ENCODE assay signal across 21 cellular contexts in the genomic region with DNA sequence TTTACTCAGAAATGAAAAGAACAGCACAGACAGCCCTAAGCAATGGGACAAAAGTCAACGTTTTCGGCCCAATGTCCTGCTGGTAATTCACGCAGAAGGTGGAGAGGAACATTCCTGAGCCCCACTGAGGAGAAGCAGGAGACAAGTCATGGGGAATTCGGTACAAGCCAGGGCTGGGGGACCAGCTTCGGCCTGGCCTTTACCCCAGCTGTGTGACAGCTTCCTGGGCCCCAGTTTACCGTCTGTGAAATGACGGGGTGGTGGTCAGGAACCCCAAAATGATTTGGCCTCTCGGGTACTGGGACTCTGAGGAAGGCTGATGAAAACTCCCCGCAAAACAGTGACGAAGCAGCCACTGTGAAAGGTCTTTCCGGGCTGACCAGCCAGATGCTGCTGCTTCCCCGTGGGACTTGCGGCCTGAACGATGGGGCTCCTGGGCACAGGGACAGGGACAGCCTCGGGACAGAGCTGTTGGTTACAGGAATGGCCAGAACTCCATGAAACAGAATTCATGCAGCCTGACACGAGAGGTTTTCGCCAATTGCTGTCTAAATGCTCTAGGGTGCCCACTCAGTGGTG. TPM values are rescaled to one million over a fixed set of nuclear protein-coding genes. Genes with fewer than 3 reads are reported as not detected.
A peak's percentile ranks its signal among the peaks of the same experiment; 100 is the strongest.
DNase-seq lines count a peak whose midpoint lies in the region; ATAC-seq and TF ChIP-seq lines count a peak whose summit lies in the region.
"Had no signal": no experiment of that assay in that cellular context is flagged by ENCODE, and none has a peak within 500 bp of the region (broad histone marks: within the 10 kb centered on the region; RNA-seq: fewer than 3 reads in every experiment).

No MANE protein-coding gene starts in this region.

- no peak overlapping the region for H3K56ac ChIP-seq in IMR-90 (ENCODE audit: extremely low read depth, insufficient read depth, low read length)

- H3K14ac ChIP-seq in IMR-90 (replicated peaks; ENCODE audit: low read depth, low read length), result no peak overlapping the region

- no peak overlapping the region for H3K27ac ChIP-seq in IMR-90 (ENCODE audit: insufficient read depth, low read length)
- no peak overlapping the region for H3K27ac ChIP-seq in sigmoid colon
- H3K27ac ChIP-seq: HL-60 had no signal

- CTCF ChIA-PET in IMR-90 (lab: Yijun Ruan, JAX), result no interaction called here

- H3K4me1 ChIP-seq in IMR-90 (ENCODE audit: control insufficient read depth, insufficient read depth, low read length) (no peaks in the 10 kb centered on the region), iPS-15b (ENCODE audit: control insufficient read depth, insufficient read depth, low read length) (no peaks in the 10 kb centered on the region), sigmoid colon (peaks cover 0 to 7% (median 3%) of the 10 kb centered on the region in 4 donors)
- H3K4me1 ChIP-seq: BE2C had no signal

- H4K91ac ChIP-seq in IMR-90 (ENCODE audit: insufficient read depth, low read depth, low read length), result no peak overlapping the region

- H4K20me1 ChIP-seq in IMR-90 (ENCODE audit: insufficient read depth, low read length), result no peaks in the 10 kb centered on the region

- dilution Hi-C loops in IMR-90 (cut with HindIII; ENCODE audit: low sequenced_read_pairs, unreplicated experiment), result no loop called here

- ATAC-seq in Right ventricle myocardium inferior (no peak), left ventricle myocardium superior (no peak), IMR-90 (ENCODE audit: low read depth) (no peak)
- ATAC-seq: CD8-positive, alpha-beta T cell had no signal

- 58% methylated on average over 12 of the region's 17 CpGs; no CpG with 5 or more reads in 1 of the 2 experiments for WGBS in IMR-90 (ENCODE audit: extremely low coverage in 2 of 2, insufficient read length in 1 of 2), 2 experiments
- 81 to 89% methylated on average over 17 of the region's 17 CpGs for WGBS in sigmoid colon, 2 donors

- H3K4me2 ChIP-seq in IMR-90 (ENCODE audit: low read depth, low read length), result no peak overlapping the region

- H3K36me3 ChIP-seq in IMR-90 (ENCODE audit: control insufficient read depth, insufficient read depth, low read length) (no peaks in the 10 kb centered on the region), iPS-15b (ENCODE audit: control insufficient read depth, insufficient read depth, low read length) (peaks cover 51% of the 10 kb centered on the region), sigmoid colon (no peaks in the 10 kb centered on the region)

- no peak overlapping the region for H2BK20ac ChIP-seq in IMR-90 (ENCODE audit: low read depth, low read length)

- H3K4me3 ChIP-seq in IMR-90 (ENCODE audit: insufficient read depth, low read depth, low read length) (no peak overlapping the region), iPS-15b (ENCODE audit: low read depth, low read length) (no peak overlapping the region), sigmoid colon (no peak overlapping the region)

- H3K9me1 ChIP-seq in IMR-90 (ENCODE audit: insufficient read depth, low read length), result no peaks in the 10 kb centered on the region

- BruUV-seq in IMR-90 (replicated peaks; lab: Mats Ljungman, UMichigan), result no TSS peak

- H3K4ac ChIP-seq in IMR-90 (ENCODE audit: low read depth, low read length), result no peak overlapping the region

- TF ChIP-seq POLR2A in IMR-90 (IDR thresholded peaks at IDR 0.05; ENCODE audit: low read depth, low read length) (no peak), sigmoid colon (IDR thresholded peaks at IDR 0.05) (no peak)

- TF ChIP-seq RAD21 in IMR-90 (IDR thresholded peaks at IDR 0.05; ENCODE audit: low read length), result no peak

- H2BK15ac ChIP-seq in IMR-90 (ENCODE audit: low read depth, low read length), result no peak overlapping the region

- H3K18ac ChIP-seq in IMR-90 (ENCODE audit: low read depth, low read length), result no peak overlapping the region

- no peak overlapping the region for H3K23ac ChIP-seq in IMR-90 (ENCODE audit: low read depth, low read length)

- H3K79me1 ChIP-seq in IMR-90 (ENCODE audit: low read depth in 1 of 2, low read length in 2 of 2), result no peaks in the 10 kb centered on the region

- DNase-seq in Right ventricle myocardium inferior (ENCODE audit: missing footprints), result peak; percentile 21
- DNase-seq in left ventricle myocardium superior, result no peak
- no peak for DNase-seq in IMR-90
- DNase-seq in sigmoid colon, result peak; percentile 48
- DNase-seq in hypothalamus (lab: John Stamatoyannopoulos, UW), result no peak
- DNase-seq in amniotic stem cell (lab: John Stamatoyannopoulos, UW), result no peak
- no peak for DNase-seq in SW 1271 (lab: John Stamatoyannopoulos, UW)
- DNase-seq: DMS79, H7, NCI-H1417, NCI-H187, NCI-H226, NCI-H524, NCI-H82, OCI-M1, SHP77 treated with DMSO at 0.1 percent for 48 hours had no signal

- H3K9me3 ChIP-seq in IMR-90 (ENCODE audit: control insufficient read depth, insufficient read depth, low read length), result peaks cover 7% of the 10 kb centered on the region; the same call in 1 of the 2 replicates
- no peaks in the 10 kb centered on the region for H3K9me3 ChIP-seq in iPS-15b (ENCODE audit: control insufficient read depth, insufficient read depth, low read length)
- no peaks in the 10 kb centered on the region for H3K9me3 ChIP-seq in sigmoid colon
- H3K9me3 ChIP-seq: BE2C had no signal

- H2AK5ac ChIP-seq in IMR-90 (ENCODE audit: low read depth, low read length), result no peak overlapping the region

- H2BK120ac ChIP-seq in IMR-90 (ENCODE audit: low read depth, low read length), result no peak overlapping the region

- no peak overlapping the region for H2AFZ ChIP-seq in IMR-90 (replicated peaks; ENCODE audit: low read length, poor library complexity)

- no peak overlapping the region for H4K5ac ChIP-seq in IMR-90 (ENCODE audit: low read depth, low read length)

- intact Hi-C loops in Right ventricle myocardium inferior (cut with DNase I) (no loop called here), left ventricle myocardium superior (cut with micrococcal nuclease) (no loop called here), IMR-90 (cut with micrococcal nuclease) (no loop called here), sigmoid colon (cut with DNase I) (no loop called here)

- in situ Hi-C loops in IMR-90 (cut with MboI; ENCODE audit: low sequenced_read_pairs), result no loop called here

- H4K8ac ChIP-seq in IMR-90 (ENCODE audit: low read depth in 2 of 2, low read length in 2 of 2), result no peak overlapping the region

- TF ChIP-seq EP300 in sigmoid colon (IDR thresholded peaks at IDR 0.05), result no peak

- H3K27me3 ChIP-seq in IMR-90 (ENCODE audit: control insufficient read depth, insufficient read depth, low read length), result peaks cover 69% of the 10 kb centered on the region
- no peaks in the 10 kb centered on the region for H3K27me3 ChIP-seq in iPS-15b (ENCODE audit: control insufficient read depth, insufficient read depth, low read length)
- peaks cover 0 to 41% (median 10%) of the 10 kb centered on the region in 3 donors for H3K27me3 ChIP-seq in sigmoid colon
- H3K27me3 ChIP-seq: BE2C had no signal

- H3K9ac ChIP-seq in IMR-90 (ENCODE audit: low read depth, low read length) (no peak overlapping the region), iPS-15b (ENCODE audit: low read depth, low read length) (peak overlapping the region; percentile 1)

- peak overlapping the region; percentile 16 for H2AK9ac ChIP-seq in IMR-90 (replicated peaks; ENCODE audit: low read depth, low read length, poor library complexity)

- TF ChIP-seq CTCF in IMR-90 (conservative IDR thresholded peaks at IDR 0.05; ENCODE audit: low read depth, low read length) (no peak), sigmoid colon (IDR thresholded peaks at IDR 0.05) (no peak)

- POLR2A ChIA-PET in IMR-90 (lab: Charles Lee; ENCODE audit: unreplicated experiment), result no interaction called here

- H2BK5ac ChIP-seq in IMR-90 (ENCODE audit: low read depth, low read length, poor library complexity, severe bottlenecking), result no peak overlapping the region

TF ChIP-seq in IMR-90, 13 proteins besides CTCF, POLR2A, EP300 and RAD21:
- TF ChIP-seq, protein P1, sequence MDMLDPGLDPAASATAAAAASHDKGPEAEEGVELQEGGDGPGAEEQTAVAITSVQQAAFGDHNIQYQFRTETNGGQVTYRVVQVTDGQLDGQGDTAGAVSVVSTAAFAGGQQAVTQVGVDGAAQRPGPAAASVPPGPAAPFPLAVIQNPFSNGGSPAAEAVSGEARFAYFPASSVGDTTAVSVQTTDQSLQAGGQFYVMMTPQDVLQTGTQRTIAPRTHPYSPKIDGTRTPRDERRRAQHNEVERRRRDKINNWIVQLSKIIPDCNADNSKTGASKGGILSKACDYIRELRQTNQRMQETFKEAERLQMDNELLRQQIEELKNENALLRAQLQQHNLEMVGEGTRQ (IDR thresholded peaks at IDR 0.05; ENCODE audit: low read depth, low read length), result no peak
- no peak for TF ChIP-seq BHLHE40 (IDR thresholded peaks at IDR 0.05; ENCODE audit: low read depth, low read length)
- no peak for TF ChIP-seq CHD1 (IDR thresholded peaks at IDR 0.05; ENCODE audit: low read depth, low read length)
- no peak for TF ChIP-seq RFX5 (IDR thresholded peaks at IDR 0.05; ENCODE audit: low read depth, low read length)

RNA-seq across cellular contexts. Expression of a gene that starts 21.6 kb away (rescaled TPM):
- total RNA-seq in Right ventricle myocardium inferior (1.5 TPM), left ventricle myocardium superior (1.6 TPM), IMR-90 (2012; rRNA removed) (under 0.01 TPM in 1 of 2 replicates, not detected in the other), sigmoid colon (1 to 10 TPM; 1.3 to 9.7 (median 7.6) TPM)
- polyA plus RNA-seq in IMR-90 (2012; rRNA removed) (not detected in 2 replicates), sigmoid colon (1 to 10 TPM in 1 of 3 donors, under 1 TPM in 2; under 0.01 to 4.4 (median under 0.01) TPM)
- polyA plus RNA-seq in IMR-90 (2012; cell fraction: cytosol; rRNA removed), result not detected in 2 replicates
- polyA plus RNA-seq in IMR-90 (2012; cell fraction: nucleus; rRNA removed; ENCODE audit: low replicate concordance), result 0.01 TPM in 2 replicates
- total RNA-seq: CD8-positive, alpha-beta T cell; M059J had no signal

Comparison
In these comparisons a context has a peak if more than half of its experiments do, and no peak if none do; other contexts are left out.
1. DNase-seq: peak in Right ventricle myocardium inferior (single experiment) and sigmoid colon (single experiment); none in left ventricle myocardium superior (single experiment), IMR-90 (single experiment), hypothalamus (0 of 51), amniotic stem cell (single experiment) and SW 1271 (0 of 2).